1 cellular context compared by ENCODE assay signal in genomic region chr5:100771181-100771580, GRCh38.
TF ChIP-seq lines count a peak whose summit lies in the region.

No MANE protein-coding gene starts in this region.

TF ChIP-seq in GM12878, 131 proteins besides CTCF, POLR2A, EP300 and RAD21 (continued from another document):
- no peak for TF ChIP-seq CUX1 (IDR thresholded peaks at IDR 0.05; ENCODE audit: insufficient replicate concordance, low read depth, low read length)
- TF ChIP-seq BHLHE40 (IDR thresholded peaks at IDR 0.05; ENCODE audit: borderline replicate concordance in 1 of 2, low read depth in 2 of 2, low read length in 1 of 2), result no peak
- TF ChIP-seq BCL11A (IDR thresholded peaks at IDR 0.05; ENCODE audit: low read depth, low read length), result peak; percentile 19; the same call in 1 of the 2 replicates
- TF ChIP-seq LARP7 (IDR thresholded peaks at IDR 0.05), result no peak
- TF ChIP-seq RAD51 (IDR thresholded peaks at IDR 0.05), result no peak
- TF ChIP-seq NKRF (conservative IDR thresholded peaks at IDR 0.05), result no peak
- TF ChIP-seq IKZF2 (IDR thresholded peaks at IDR 0.05), result peak; percentile 89
- TF ChIP-seq TCF3 (IDR thresholded peaks at IDR 0.05; ENCODE audit: borderline replicate concordance, insufficient read depth, low read depth, low read length), result no peak
- no peak for TF ChIP-seq NFYA (IDR thresholded peaks at IDR 0.05; ENCODE audit: borderline replicate concordance, low read depth, low read length)
- TF ChIP-seq SMAD5 (IDR thresholded peaks at IDR 0.05; ENCODE audit: low read depth), result no peak
